Comparison of ENCODE assay signal across 20 cellular contexts in the genomic region with DNA sequence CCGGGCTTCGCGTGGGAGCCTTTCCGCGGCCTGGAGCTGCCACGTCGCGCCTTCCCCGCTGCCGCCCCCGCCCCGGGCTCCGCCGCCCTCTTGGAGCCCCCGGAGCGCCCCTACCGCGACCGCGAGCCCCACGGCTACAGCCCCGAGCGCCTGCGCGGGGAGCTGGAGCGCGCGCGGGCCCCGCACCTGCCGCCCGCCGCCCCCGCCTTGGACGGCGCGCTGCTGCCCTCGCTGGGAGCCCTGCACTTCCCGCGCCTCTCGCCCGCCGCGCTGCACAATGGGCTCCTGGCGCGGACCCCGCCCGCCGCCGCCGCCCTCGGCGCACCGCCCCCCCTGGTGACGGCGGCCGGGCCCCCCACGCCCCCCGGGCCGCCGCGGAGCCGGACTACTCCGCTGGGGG. TPM values are rescaled to one million over a fixed set of nuclear protein-coding genes. Genes with fewer than 3 reads are reported as not detected.
A peak's percentile ranks its signal among the peaks of the same experiment; 100 is the strongest.
DNase-seq lines count a peak whose midpoint lies in the region; ATAC-seq and TF ChIP-seq lines count a peak whose summit lies in the region.
"Had no signal": no experiment of that assay in that cellular context is flagged by ENCODE, and none has a peak within 500 bp of the region (broad histone marks: within the 10 kb centered on the region; RNA-seq: fewer than 3 reads in every experiment).

No MANE protein-coding gene starts in this region.

- H3K23ac ChIP-seq in H9 (ENCODE audit: insufficient read length, low read depth, low read length) = no peak overlapping the region

- H3K27ac Mint-ChIP-seq in H9 = no peak overlapping the region
- H3K27ac Mint-ChIP-seq: CD14-positive monocyte had no signal

- H3K79me1 ChIP-seq in H9 (ENCODE audit: insufficient read depth, low read depth, low read length, poor library complexity, severe bottlenecking) = no peaks in the 10 kb centered on the region

- H3K36me3 Mint-ChIP-seq in H9 (ENCODE audit: insufficient read depth in 1 of 3, low read depth in 3 of 3) = peaks cover 2 to 17% (median 11%) of the 10 kb centered on the region in 3 experiments; a peak in 6 of 7 replicates

- H3K4me1 Mint-ChIP-seq in H9 = peaks cover 4 to 10% of the 10 kb centered on the region in 2 experiments
- H3K4me1 Mint-ChIP-seq: CD14-positive monocyte had no signal

- H2AFZ ChIP-seq in H9 (ENCODE audit: low read length) (no peak overlapping the region), smooth muscle cell (ENCODE audit: low read depth) (no peak overlapping the region)

- H3K23me2 ChIP-seq in H9 (ENCODE audit: insufficient read length, low read depth, low read length, poor library complexity, severe bottlenecking) = peaks cover 16% of the 10 kb centered on the region

- no peak overlapping the region for H2BK5ac ChIP-seq in H9 (ENCODE audit: insufficient read length, low read length)

- no peak overlapping the region for H3K27ac ChIP-seq in H9 (ENCODE audit: insufficient read length, low read depth, low read length)
- H3K27ac ChIP-seq in coronary artery = no peak overlapping the region
- no peak overlapping the region for H3K27ac ChIP-seq in smooth muscle cell (ENCODE audit: low read depth)

- no peaks in the 10 kb centered on the region for H3K4me1 ChIP-seq in H9 (ENCODE audit: insufficient read depth, low read length)
- H3K4me1 ChIP-seq in iPS-15b (ENCODE audit: control insufficient read depth, insufficient read depth, low read length) = no peaks in the 10 kb centered on the region
- H3K4me1 ChIP-seq in smooth muscle cell (ENCODE audit: low read depth) = peaks cover 16% of the 10 kb centered on the region

- no CpG with 5 or more reads among the region's 64 CpGs for WGBS in H9 (ENCODE audit: extremely low coverage, insufficient read length, low lambda C conversion rate)
- WGBS in smooth muscle cell (ENCODE audit: low lambda C conversion rate) = 4% methylated on average over 11 of the region's 64 CpGs

- H4K20me1 ChIP-seq in H9 (ENCODE audit: control insufficient read depth, insufficient read depth, insufficient read length) (peaks cover 2% of the 10 kb centered on the region), smooth muscle cell (ENCODE audit: low read depth) (peaks cover 48% of the 10 kb centered on the region)

- H3K18ac ChIP-seq in H9 (ENCODE audit: insufficient read length, low read depth, low read length) = no peak overlapping the region

- H3K9me3 ChIP-seq in H9 (ENCODE audit: control insufficient read depth, low read depth, low read length) (no peaks in the 10 kb centered on the region), iPS-15b (ENCODE audit: control insufficient read depth, insufficient read depth, low read length) (no peaks in the 10 kb centered on the region), smooth muscle cell (replicated peaks; ENCODE audit: low read depth) (no peaks in the 10 kb centered on the region)

- H3K9ac ChIP-seq in H9 (ENCODE audit: extremely low read depth, insufficient read length, low read length) (no peak overlapping the region), iPS-15b (ENCODE audit: low read depth, low read length) (no peak overlapping the region), smooth muscle cell (ENCODE audit: low read depth) (no peak overlapping the region)

- no peaks in the 10 kb centered on the region for H3K79me2 ChIP-seq in H9 (ENCODE audit: insufficient read depth, low read length)
- no peaks in the 10 kb centered on the region for H3K79me2 ChIP-seq in smooth muscle cell (ENCODE audit: low read depth)

- no peaks in the 10 kb centered on the region for H3F3A ChIP-seq in smooth muscle cell (ENCODE audit: low read depth)

- no peak overlapping the region for H2AK5ac ChIP-seq in H9 (ENCODE audit: insufficient read length, low read length)

- H4K91ac ChIP-seq in H9 (ENCODE audit: insufficient read length, low read depth, low read length) = no peak overlapping the region

- no peak overlapping the region for H4K8ac ChIP-seq in H9 (replicated peaks; ENCODE audit: insufficient read length, low read depth, low read length)

- H3K9me3 Mint-ChIP-seq in H9 = no peaks in the 10 kb centered on the region

- no peak overlapping the region for H2BK15ac ChIP-seq in H9 (ENCODE audit: low read depth, low read length)

- no peak overlapping the region for H4K5ac ChIP-seq in H9 (ENCODE audit: insufficient read length, low read depth, low read length)

- H3T11ph ChIP-seq in H9 (ENCODE audit: low read length) = no peak overlapping the region

- no peak for DNase-seq in H9
- DNase-seq in coronary artery (ENCODE audit: low spot score) = no peak
- DNase-seq in smooth muscle cell (lab: John Stamatoyannopoulos, UW; ENCODE audit: unreplicated experiment) = no peak
- no peak for DNase-seq in NAMALWA (ENCODE audit: low spot score)
- no peak for DNase-seq in activated naive CD4-positive, alpha-beta T cell treated with Interleukin-2 at 50 U/mL for 16 hours
- no peak for DNase-seq in NCI-H2171 treated with DMSO at 0.1 percent for 48 hours (lab: John Stamatoyannopoulos, UW)
- DNase-seq: DMS53, KBM-7, NCI-H1092 treated with DMSO at 0.1 percent for 48 hours, NCI-H1694, NCI-H2107, NCI-H345, NCI-H748 treated with DMSO at 0.1 percent for 48 hours had no signal

- TF ChIP-seq CTCF in H9 (conservative IDR thresholded peaks at IDR 0.05) = no peak
- no peak for TF ChIP-seq CTCF in coronary artery (IDR thresholded peaks at IDR 0.05)
- TF ChIP-seq CTCF in smooth muscle cell (IDR thresholded peaks at IDR 0.05; ENCODE audit: borderline replicate concordance, insufficient read depth, poor library complexity, severe bottlenecking) = no peak

- H3K4me2 ChIP-seq in H9 (ENCODE audit: insufficient read depth, insufficient read length, low read length) = peak overlapping the region; percentile 51
- H3K4me2 ChIP-seq in smooth muscle cell = peak overlapping the region; percentile 43

- H2BK12ac ChIP-seq in H9 (ENCODE audit: insufficient read length, low read depth, low read length) = no peak overlapping the region

- H2BK20ac ChIP-seq in H9 (ENCODE audit: low read depth, low read length, poor library complexity, severe bottlenecking) = no peak overlapping the region

- H3K27me3 ChIP-seq in H9 (ENCODE audit: insufficient read depth, low read length) = peaks cover 23% of the 10 kb centered on the region; the same call in 1 of the 2 replicates
- H3K27me3 ChIP-seq in iPS-15b (ENCODE audit: control insufficient read depth, insufficient read depth, low read length) = peaks cover 42% of the 10 kb centered on the region
- peaks cover 52% of the 10 kb centered on the region for H3K27me3 ChIP-seq in smooth muscle cell (ENCODE audit: low read depth)

- ATAC-seq in GM18870 (IDR thresholded peaks at IDR 0.05; ENCODE audit: unreplicated experiment) = no peak
- ATAC-seq: HCT116, Right ventricle myocardium inferior had no signal

- H3K4ac ChIP-seq in H9 (ENCODE audit: low read depth, low read length) = no peak overlapping the region

- H3K56ac ChIP-seq in H9 (ENCODE audit: insufficient read length, low read depth, low read length) = no peak overlapping the region

- peaks cover 2% of the 10 kb centered on the region for H3K36me3 ChIP-seq in iPS-15b (ENCODE audit: control insufficient read depth, insufficient read depth, low read length)
- H3K36me3 ChIP-seq in smooth muscle cell (ENCODE audit: low read depth) = no peaks in the 10 kb centered on the region

- no peak overlapping the region for H3K4me3 Mint-ChIP-seq in H9
- H3K4me3 Mint-ChIP-seq: CD14-positive monocyte had no signal

- peaks cover 87% of the 10 kb centered on the region for H3K27me3 Mint-ChIP-seq in H9 (ENCODE audit: low read depth)

- no peak overlapping the region for H3K14ac ChIP-seq in H9 (ENCODE audit: insufficient read depth, low read length)

- H2BK120ac ChIP-seq in H9 (ENCODE audit: low read depth, low read length, poor library complexity, severe bottlenecking) = no peak overlapping the region

- H3K4me3 ChIP-seq in coronary artery (peak overlapping the region; percentile 59), iPS-15b (ENCODE audit: low read depth, low read length) (peak overlapping the region; percentile 26), smooth muscle cell (no peak overlapping the region)

RNA-seq across cellular contexts. Expression of gene LRCOL1, which starts 27.1 kb away (rescaled TPM):
- not detected in 2 replicates for total RNA-seq in H9 (2021)
- not detected in 2 replicates for total RNA-seq in smooth muscle cell
- not detected in 2 replicates for polyA plus RNA-seq in smooth muscle cell
- total RNA-seq: A673, M059J, Right ventricle myocardium inferior had no signal
- polyA plus RNA-seq: CD14-positive monocyte had no signal

RNA-seq across cellular contexts. Expression of gene P2RX2, which starts 35.3 kb away (rescaled TPM):
- total RNA-seq in H9 (2021) (1.8 and 2.2 TPM in 2 replicates), smooth muscle cell (not detected in 2 replicates)
- polyA plus RNA-seq in smooth muscle cell = not detected in 2 replicates
- total RNA-seq: A673, M059J, Right ventricle myocardium inferior had no signal
- polyA plus RNA-seq: CD14-positive monocyte had no signal
